7 cellular contexts compared by ENCODE assay signal in the genomic region with DNA sequence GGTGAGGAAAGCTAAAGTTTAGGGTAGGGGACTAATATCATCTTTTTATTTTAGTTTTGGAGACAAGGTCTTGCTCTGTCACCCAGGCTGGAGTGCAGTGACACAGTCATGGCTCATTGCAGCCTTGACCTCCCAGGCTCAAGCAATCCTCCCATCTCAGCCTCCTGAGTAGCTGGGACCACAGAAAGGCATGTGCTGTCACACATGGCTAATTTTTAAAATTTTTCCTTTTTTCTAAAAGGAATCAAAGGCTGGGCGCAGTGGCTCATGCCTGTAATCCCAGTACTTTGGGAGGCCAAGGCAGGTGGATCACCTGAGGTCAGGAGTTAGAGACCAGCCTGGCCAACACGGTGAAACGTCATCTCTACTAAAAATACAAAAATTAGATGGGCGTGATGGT. TPM values are rescaled to one million over a fixed set of nuclear protein-coding genes. Genes with fewer than 3 reads are reported as not detected.
DNase-seq lines count a peak whose midpoint lies in the region; ATAC-seq and TF ChIP-seq lines count a peak whose summit lies in the region.
"Not testable (repeated sequence)": the region's sequence is repeated elsewhere in the genome, so short reads cannot be mapped to it uniquely, and the experiment has no call there.

No MANE protein-coding gene starts in this region.

- H3K79me2 ChIP-seq in DOHH2 (ENCODE audit: control insufficient read depth, low read length) (peaks cover 67% of the 10 kb centered on the region), MM.1S (ENCODE audit: low read length) (peaks cover 93% of the 10 kb centered on the region), SU-DHL-6 (ENCODE audit: insufficient read depth, low read length) (peaks cover 66% of the 10 kb centered on the region)

- peak overlapping the region; percentile 77 for H3K27ac Mint-ChIP-seq in activated CD8-positive, alpha-beta memory T cell treated with anti-CD3 and anti-CD28 coated beads, Interleukin-2, amount 10 ng/mL, durations not matched to agents 7 days and 5 days
- H3K27ac Mint-ChIP-seq in activated naive CD8-positive, alpha-beta T cell treated with anti-CD3 and anti-CD28 coated beads for 36 hours; osteocyte (ENCODE audit: unreplicated experiment): not testable (repeated sequence)

- H3F3A ChIP-seq in DOHH2 (ENCODE audit: control insufficient read depth, insufficient read depth); SU-DHL-6 (ENCODE audit: insufficient read depth): not testable (repeated sequence)
- H3F3A ChIP-seq in MM.1S (ENCODE audit: insufficient read depth, low read length): peaks cover 40% of the 10 kb centered on the region

- H3K27ac ChIP-seq in DOHH2 (ENCODE audit: low read depth, low read length): peak overlapping the region; percentile 46
- peak overlapping the region; percentile 57; the same call in 1 of the 2 replicates for H3K27ac ChIP-seq in MM.1S (ENCODE audit: low read length)
- H3K27ac ChIP-seq in SU-DHL-6 (ENCODE audit: low read depth, low read length): peak overlapping the region; percentile 69
- H3K27ac ChIP-seq in right atrium auricular region: not testable (repeated sequence)

- H3K4me2 ChIP-seq in DOHH2 (ENCODE audit: low read length) (peak overlapping the region; percentile 39), MM.1S (ENCODE audit: low read depth, low read length) (peak overlapping the region; percentile 59), SU-DHL-6 (ENCODE audit: low read depth, low read length, poor library complexity, severe bottlenecking) (peak overlapping the region; percentile 60)

- peak overlapping the region; percentile 42 for H3K4me3 Mint-ChIP-seq in activated CD8-positive, alpha-beta memory T cell treated with anti-CD3 and anti-CD28 coated beads, Interleukin-2, amount 10 ng/mL, durations not matched to agents 7 days and 5 days
- peak overlapping the region; percentile 37 for H3K4me3 Mint-ChIP-seq in activated naive CD8-positive, alpha-beta T cell treated with anti-CD3 and anti-CD28 coated beads for 36 hours
- H3K4me3 Mint-ChIP-seq in osteocyte (ENCODE audit: unreplicated experiment): not testable (repeated sequence)

- H3K36me3 ChIP-seq in DOHH2 (ENCODE audit: control insufficient read depth, low read length): peaks cover 20% of the 10 kb centered on the region
- not testable (repeated sequence) for H3K36me3 ChIP-seq in MM.1S (replicated peaks; ENCODE audit: insufficient read depth, low read length); SU-DHL-6 (ENCODE audit: low read length); right atrium auricular region

- not testable (repeated sequence) for ATAC-seq in activated CD8-positive, alpha-beta memory T cell treated with anti-CD3 and anti-CD28 coated beads, Interleukin-2, amount 10 ng/mL, durations not matched to agents 7 days and 5 days

- not testable (repeated sequence) for DNase-seq in MM.1S; activated CD8-positive, alpha-beta memory T cell treated with anti-CD3 and anti-CD28 coated beads, Interleukin-2, amount 10 ng/mL, durations not matched to agents 7 days and 5 days; activated naive CD8-positive, alpha-beta T cell treated with anti-CD3 and anti-CD28 coated beads for 36 hours
- DNase-seq in right atrium auricular region (ENCODE audit: low spot score) (peak; percentile 36), osteocyte (ENCODE audit: extremely low spot score, unreplicated experiment) (peak; percentile 19)

- not testable (repeated sequence) for H3K27me3 Mint-ChIP-seq in activated CD8-positive, alpha-beta memory T cell treated with anti-CD3 and anti-CD28 coated beads, Interleukin-2, amount 10 ng/mL, durations not matched to agents 7 days and 5 days; activated naive CD8-positive, alpha-beta T cell treated with anti-CD3 and anti-CD28 coated beads for 36 hours; osteocyte (ENCODE audit: unreplicated experiment)

- not testable (repeated sequence) for H3K27me3 ChIP-seq in DOHH2 (ENCODE audit: control insufficient read depth, low read length); MM.1S (replicated peaks; ENCODE audit: insufficient read depth, low read length); SU-DHL-6 (ENCODE audit: low read length); right atrium auricular region

- not testable (repeated sequence) for H4K20me1 ChIP-seq in DOHH2 (ENCODE audit: control insufficient read depth, insufficient read depth, low read depth, low read length); MM.1S (ENCODE audit: insufficient read depth, low read length); SU-DHL-6 (ENCODE audit: low read depth, low read length)

- H3K9ac ChIP-seq in MM.1S (ENCODE audit: low read length): peak overlapping the region; percentile 33; the same call in 1 of the 2 replicates
- H3K9ac ChIP-seq in SU-DHL-6 (ENCODE audit: low read length): not testable (repeated sequence)

- H3K9me2 ChIP-seq in DOHH2 (replicated peaks; ENCODE audit: control insufficient read depth, low read length); MM.1S (replicated peaks; ENCODE audit: insufficient read depth, low read length); SU-DHL-6 (replicated peaks; ENCODE audit: insufficient read depth, low read length): not testable (repeated sequence)

- H3K4me3 ChIP-seq in DOHH2 (ENCODE audit: low read length) (peak overlapping the region; percentile 50), MM.1S (ENCODE audit: low read length) (peak overlapping the region; percentile 16)
- H3K4me3 ChIP-seq in SU-DHL-6 (ENCODE audit: insufficient read depth, low read length, poor library complexity, severe bottlenecking); right atrium auricular region: not testable (repeated sequence)

- peaks cover 25% of the 10 kb centered on the region for H3K36me3 Mint-ChIP-seq in activated CD8-positive, alpha-beta memory T cell treated with anti-CD3 and anti-CD28 coated beads, Interleukin-2, amount 10 ng/mL, durations not matched to agents 7 days and 5 days
- H3K36me3 Mint-ChIP-seq in activated naive CD8-positive, alpha-beta T cell treated with anti-CD3 and anti-CD28 coated beads for 36 hours: peaks cover 49% of the 10 kb centered on the region
- H3K36me3 Mint-ChIP-seq in osteocyte (ENCODE audit: unreplicated experiment): not testable (repeated sequence)

- peaks cover 50% of the 10 kb centered on the region for H3K4me1 ChIP-seq in DOHH2 (ENCODE audit: control insufficient read depth, low read length)
- H3K4me1 ChIP-seq in MM.1S (ENCODE audit: low read length): peaks cover 35% of the 10 kb centered on the region
- peaks cover 0 to 21% of the 10 kb centered on the region in 2 donors for H3K4me1 ChIP-seq in right atrium auricular region

- TF ChIP-seq CTCF in DOHH2 (IDR thresholded peaks at IDR 0.05; ENCODE audit: low read depth, low read length, poor library complexity, severe bottlenecking); MM.1S (IDR thresholded peaks at IDR 0.05; ENCODE audit: low read length); SU-DHL-6 (IDR thresholded peaks at IDR 0.05; ENCODE audit: insufficient read depth, low read length, poor library complexity, severe bottlenecking); right atrium auricular region (IDR thresholded peaks at IDR 0.05); osteocyte (IDR thresholded peaks at IDR 0.05): not testable (repeated sequence)

- H3K9me3 ChIP-seq in DOHH2 (ENCODE audit: control insufficient read depth, insufficient read depth, low read length); MM.1S (replicated peaks; ENCODE audit: insufficient read depth, low read length); SU-DHL-6 (ENCODE audit: insufficient read depth, low read length); right atrium auricular region: not testable (repeated sequence)

- CTCF ChIA-PET in activated CD8-positive, alpha-beta memory T cell treated with anti-CD3 and anti-CD28 coated beads, Interleukin-2, amount 10 ng/mL, durations not matched to agents 7 days and 5 days (lab: Charles Lee): interaction anchor here (1.3 to 4.8 kb wide), 4 partner anchors 9 to 362 kb away, joined by 4 to 18 read pairs (median 6); no protein-coding TSS in a partner anchor

- H3K4me1 Mint-ChIP-seq in activated CD8-positive, alpha-beta memory T cell treated with anti-CD3 and anti-CD28 coated beads, Interleukin-2, amount 10 ng/mL, durations not matched to agents 7 days and 5 days: peaks cover 43% of the 10 kb centered on the region
- peaks cover 35% of the 10 kb centered on the region for H3K4me1 Mint-ChIP-seq in activated naive CD8-positive, alpha-beta T cell treated with anti-CD3 and anti-CD28 coated beads for 36 hours
- peaks cover 22% of the 10 kb centered on the region for H3K4me1 Mint-ChIP-seq in osteocyte (ENCODE audit: unreplicated experiment)

- H3K9me3 Mint-ChIP-seq in activated CD8-positive, alpha-beta memory T cell treated with anti-CD3 and anti-CD28 coated beads, Interleukin-2, amount 10 ng/mL, durations not matched to agents 7 days and 5 days (ENCODE audit: low read depth); activated naive CD8-positive, alpha-beta T cell treated with anti-CD3 and anti-CD28 coated beads for 36 hours; osteocyte (ENCODE audit: unreplicated experiment): not testable (repeated sequence)

- not testable (repeated sequence) for H2AFZ ChIP-seq in MM.1S (ENCODE audit: low read length); SU-DHL-6 (ENCODE audit: low read depth, low read length, severe bottlenecking)

RNA-seq across cellular contexts. Expression of a gene that starts 4.1 kb away (rescaled TPM):
- total RNA-seq in activated CD8-positive, alpha-beta memory T cell treated with anti-CD3 and anti-CD28 coated beads, Interleukin-2, amount 10 ng/mL, durations not matched to agents 7 days and 5 days: 10 to 100 TPM; 60.2 to 64.6 TPM
- 10 to 100 TPM; 67.7 to 72.0 TPM for total RNA-seq in activated naive CD8-positive, alpha-beta T cell treated with anti-CD3 and anti-CD28 coated beads for 36 hours
- 1 to 10 TPM; 6.4 to 7.4 TPM for total RNA-seq in right atrium auricular region
- 18.7 and 20.5 TPM in 2 replicates for total RNA-seq in osteocyte

RNA-seq across cellular contexts. Expression of a gene that starts 20.3 kb away (rescaled TPM):
- total RNA-seq in activated CD8-positive, alpha-beta memory T cell treated with anti-CD3 and anti-CD28 coated beads, Interleukin-2, amount 10 ng/mL, durations not matched to agents 7 days and 5 days: 10 to 100 TPM; 11.1 to 13.1 TPM
- 1 to 10 TPM; 5.4 to 7.4 TPM for total RNA-seq in activated naive CD8-positive, alpha-beta T cell treated with anti-CD3 and anti-CD28 coated beads for 36 hours
- total RNA-seq in right atrium auricular region (1 to 10 TPM in 1 of 2 donors, under 1 TPM in 1; 0.52 to 2.1 TPM), osteocyte (1.8 and 2.0 TPM in 2 replicates)

RNA-seq across cellular contexts. Expression of a gene that starts 52.1 kb away (rescaled TPM):
- 10 to 100 TPM; 48.3 to 50.1 TPM for total RNA-seq in activated CD8-positive, alpha-beta memory T cell treated with anti-CD3 and anti-CD28 coated beads, Interleukin-2, amount 10 ng/mL, durations not matched to agents 7 days and 5 days
- 10 to 100 TPM; 37.0 to 44.1 TPM for total RNA-seq in activated naive CD8-positive, alpha-beta T cell treated with anti-CD3 and anti-CD28 coated beads for 36 hours
- total RNA-seq in right atrium auricular region (10 to 100 TPM; 33.1 to 55.3 TPM), osteocyte (71.1 and 71.5 TPM in 2 replicates)
